8 cellular contexts compared by ENCODE assay signal in genomic region chr11:5204787-5205186, GRCh38. TPM values are rescaled to one million over a fixed set of nuclear protein-coding genes. Genes with fewer than 3 reads are reported as not detected.
A peak's percentile ranks its signal among the peaks of the same experiment; 100 is the strongest.
DNase-seq lines count a peak whose midpoint lies in the region; ATAC-seq, FAIRE-seq and TF ChIP-seq lines count a peak whose summit lies in the region.

No MANE protein-coding gene starts in this region.

- TF ChIP-seq CTCF in NB4 (IDR thresholded peaks at IDR 0.05; ENCODE audit: low read depth, low read length) = peak; percentile 31
- peak; percentile 70 for TF ChIP-seq CTCF in osteoblast (IDR thresholded peaks at IDR 0.05; ENCODE audit: extremely low read depth, low read depth, low read length)
- TF ChIP-seq CTCF in natural killer cell (IDR thresholded peaks at IDR 0.05) = no peak
- TF ChIP-seq CTCF in coronary artery (IDR thresholded peaks at IDR 0.05) = no peak
- TF ChIP-seq CTCF in thyroid gland (IDR thresholded peaks at IDR 0.05) = peak in 3 of 6 experiments; percentile 13 to 20 (median 14)

- H3K9me3 Mint-ChIP-seq in natural killer cell = peaks cover 0 to 2% of the 10 kb centered on the region in 2 donors

- H3K4me3 Mint-ChIP-seq in natural killer cell = no peak overlapping the region

- no peaks in the 10 kb centered on the region for H3K9me3 ChIP-seq in osteoblast (ENCODE audit: low read depth, low read length)
- no peaks in the 10 kb centered on the region for H3K9me3 ChIP-seq in thyroid gland

- H3K36me3 ChIP-seq in osteoblast (ENCODE audit: insufficient read depth, low read length) (no peaks in the 10 kb centered on the region), thyroid gland (no peaks in the 10 kb centered on the region)

- no peaks in the 10 kb centered on the region for H3K4me1 Mint-ChIP-seq in natural killer cell

- H3K27ac ChIP-seq in osteoblast (ENCODE audit: low read depth, low read length) (no peak overlapping the region), coronary artery (no peak overlapping the region), thyroid gland (no peak overlapping the region)

- intact Hi-C loops in natural killer cell (cut with micrococcal nuclease) = no loop called here
- intact Hi-C loops in thyroid gland (cut with DNase I) = no loop called here

- H4K20me1 ChIP-seq in osteoblast (ENCODE audit: insufficient read depth, low read length) = no peaks in the 10 kb centered on the region

- H3K4me2 ChIP-seq in osteoblast (ENCODE audit: insufficient read depth, low read length) = no peak overlapping the region

- TF ChIP-seq POLR2A in NB4 (IDR thresholded peaks at IDR 0.05; ENCODE audit: extremely low read depth, insufficient read length) (no peak), thyroid gland (IDR thresholded peaks at IDR 0.05) (no peak)

- ATAC-seq in GM21529 (IDR thresholded peaks at IDR 0.05; ENCODE audit: unreplicated experiment) (peak; percentile 69), natural killer cell (no peak)

- H3K4me1 ChIP-seq in osteoblast (ENCODE audit: insufficient read depth, low read length) = no peaks in the 10 kb centered on the region
- H3K4me1 ChIP-seq in thyroid gland = no peaks in the 10 kb centered on the region

- WGBS in thyroid gland, 2 donors = 23 to 26% methylated on average over 1 of the region's 1 CpG

- peak; percentile 53 for DNase-seq in NB4 (ENCODE audit: low read depth)
- peak; percentile 43 for DNase-seq in dermis blood vessel endothelial cell
- peak; percentile 66 for DNase-seq in osteoblast (ENCODE audit: insufficient read length, low spot score, missing footprints)
- no peak for DNase-seq in natural killer cell
- DNase-seq in coronary artery (ENCODE audit: low spot score) = no peak
- DNase-seq in thyroid gland = no peak

- no peak overlapping the region for H2AFZ ChIP-seq in osteoblast (ENCODE audit: low read length)

- no peak overlapping the region for H3K27ac Mint-ChIP-seq in natural killer cell

- FAIRE-seq in G401.6 (lab: Jason Lieb, UNC) = peak; percentile 56

- H3K4me3 ChIP-seq in NB4 (ENCODE audit: low read depth, low read length) (no peak overlapping the region), osteoblast (ENCODE audit: insufficient read depth, low read length) (no peak overlapping the region), coronary artery (no peak overlapping the region), thyroid gland (replicated peaks in 1 of 3) (no peak overlapping the region)

- H3K27me3 ChIP-seq in osteoblast (ENCODE audit: insufficient read depth, low read length) (no peaks in the 10 kb centered on the region), thyroid gland (no peaks in the 10 kb centered on the region)

- H3K27me3 Mint-ChIP-seq in natural killer cell (ENCODE audit: low read depth in 2 of 2) = peaks cover 0 to 3% of the 10 kb centered on the region in 2 donors

- H3K36me3 Mint-ChIP-seq in natural killer cell = no peaks in the 10 kb centered on the region

- H3K79me2 ChIP-seq in osteoblast (ENCODE audit: insufficient read depth, low read length) = no peaks in the 10 kb centered on the region

RNA-seq across cellular contexts. Expression of gene OR51V1, which starts 4.3 kb away (rescaled TPM):
- not detected in 2 replicates for total RNA-seq in dermis blood vessel endothelial cell
- not detected in 2 replicates for total RNA-seq in osteoblast
- total RNA-seq in natural killer cell = not detected
- total RNA-seq in thyroid gland = not detected

RNA-seq across cellular contexts. Expression of gene HBB, which starts 22.1 kb away (rescaled TPM):
- total RNA-seq in dermis blood vessel endothelial cell (not detected in 2 replicates), osteoblast (not detected in 2 replicates), natural killer cell (10 to 100 TPM in 1 of 3 donors, 1 to 10 TPM in 1, not detected in 1; 2.6 to 10.6 TPM), thyroid gland (100 to 1,000 TPM in 2 of 4 donors, 10 to 100 TPM in 1, 1 to 10 TPM in 1; 2.5 to 214 (median 107) TPM)

RNA-seq across cellular contexts. Expression of gene HBD, which starts 29.5 kb away (rescaled TPM):
- total RNA-seq in dermis blood vessel endothelial cell = not detected in 2 replicates
- total RNA-seq in osteoblast = not detected in 2 replicates
- total RNA-seq in natural killer cell = not detected
- total RNA-seq in thyroid gland = 1 to 10 TPM in 1 of 4 donors, not detected in 3; 1.0 TPM

RNA-seq across cellular contexts. Expression of gene HBG1, which starts 44.9 kb away (rescaled TPM):
- total RNA-seq in dermis blood vessel endothelial cell = not detected in 2 replicates
- not detected in 2 replicates for total RNA-seq in osteoblast
- not detected for total RNA-seq in natural killer cell
- not detected for total RNA-seq in thyroid gland

RNA-seq across cellular contexts. Expression of gene HBG2, which starts 49.8 kb away (rescaled TPM):
- not detected in 2 replicates for total RNA-seq in dermis blood vessel endothelial cell
- not detected in 2 replicates for total RNA-seq in osteoblast
- total RNA-seq in natural killer cell = not detected
- total RNA-seq in thyroid gland = not detected

Comparison
In these comparisons a context has a peak if more than half of its experiments do, and no peak if none do; other contexts are left out.
1. DNase-seq: peak in NB4 (single experiment), dermis blood vessel endothelial cell (single experiment) and osteoblast (single experiment); none in natural killer cell (single experiment), coronary artery (single experiment) and thyroid gland (0 of 2).
2. CTCF ChIP-seq: peak in NB4 (single experiment) and osteoblast (single experiment); none in natural killer cell (single experiment) and coronary artery (single experiment).